Comparison of ENCODE assay signal across 9 cellular contexts in the genomic region with DNA sequence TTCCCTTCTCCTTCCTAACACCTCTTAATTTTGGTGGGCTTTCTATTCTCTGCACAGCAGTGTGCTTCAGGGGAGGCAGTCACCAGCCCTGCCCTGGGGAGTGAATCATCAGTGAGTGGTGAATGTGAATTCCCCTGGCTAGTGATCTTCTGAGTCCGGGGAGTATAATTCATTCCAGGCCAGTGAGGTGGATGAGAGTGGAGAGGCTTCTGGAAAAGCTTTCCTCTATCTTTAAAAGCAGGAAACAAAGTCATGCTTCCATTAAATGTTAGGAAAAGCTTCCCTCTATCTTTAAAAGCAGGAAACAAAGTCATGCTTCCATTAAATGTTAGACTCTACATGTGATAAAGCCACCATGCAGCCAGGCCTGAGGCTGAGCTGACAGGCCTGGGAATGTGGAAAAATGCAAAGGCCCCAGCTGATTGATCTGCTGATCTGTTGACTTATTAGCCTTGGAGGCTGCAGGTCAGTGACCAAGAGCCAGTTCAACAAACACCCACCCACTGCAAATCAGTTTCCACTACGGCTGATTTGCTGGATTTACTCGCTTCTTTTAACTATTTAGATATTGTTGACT. TPM values are rescaled to one million over a fixed set of nuclear protein-coding genes. Genes with fewer than 3 reads are reported as not detected.
DNase-seq lines count a peak whose midpoint lies in the region; ATAC-seq, FAIRE-seq and TF ChIP-seq lines count a peak whose summit lies in the region.
"Had no signal": no experiment of that assay in that cellular context is flagged by ENCODE, and none has a peak within 500 bp of the region (broad histone marks: within the 10 kb centered on the region; RNA-seq: fewer than 3 reads in every experiment).

No MANE protein-coding gene starts in this region.

- CTCF ChIA-PET in K562 (lab: Yijun Ruan, JAX; ENCODE audit: low intra/inter-chr PET ratio): no interaction called here

- DNase-seq in AG08395 (ENCODE audit: low spot score): peak; percentile 85
- DNase-seq in K562 (ENCODE audit: extremely low read depth in 1 of 4, low spot score in 3 of 4): no peak
- DNase-seq in DMS79 treated with DMSO at 0.1 percent for 48 hours (lab: John Stamatoyannopoulos, UW): no peak
- no peak for DNase-seq in NCI-H2196 treated with DMSO at 0.1 percent for 48 hours (lab: John Stamatoyannopoulos, UW; ENCODE audit: unreplicated experiment)
- DNase-seq in esophagus squamous epithelium (lab: John Stamatoyannopoulos, UW): no peak
- DNase-seq in activated naive CD4-positive, alpha-beta T cell (lab: John Stamatoyannopoulos, UW): no peak

- TF ChIP-seq POLR2A in K562 (conservative IDR thresholded peaks at IDR 0.05) (no peak), esophagus squamous epithelium (IDR thresholded peaks at IDR 0.05) (no peak)

- H2AFZ ChIP-seq in K562 (ENCODE audit: low read depth, low read length): peak overlapping the region; percentile 20

- intact Hi-C loops in K562 (cut with micrococcal nuclease): no loop called here
- intact Hi-C loops in esophagus squamous epithelium (cut with DNase I): no loop called here

- H3K79me2 ChIP-seq in K562 (ENCODE audit: control insufficient read depth, insufficient read depth, low read length): no peaks in the 10 kb centered on the region

- H3K4me1 ChIP-seq in HUES6 (ENCODE audit: control insufficient read depth, insufficient read depth, low read length): peaks cover 47% of the 10 kb centered on the region
- H3K4me1 ChIP-seq in K562 (replicated peaks in 1 of 2; ENCODE audit: control insufficient read depth in 2 of 2, insufficient read depth in 2 of 2, low read length in 2 of 2): peaks cover 22 to 38% of the 10 kb centered on the region in 2 experiments
- H3K4me1 ChIP-seq in mesodermal cell (ENCODE audit: control insufficient read depth, insufficient read depth, low read length, poor library complexity, severe bottlenecking): peaks cover 41% of the 10 kb centered on the region
- H3K4me1 ChIP-seq in esophagus squamous epithelium: peaks cover 14 to 38% (median 27%) of the 10 kb centered on the region in 3 donors

- H3K36me3 ChIP-seq in HUES6 (ENCODE audit: control insufficient read depth, insufficient read depth, low read length) (no peaks in the 10 kb centered on the region), K562 (ENCODE audit: control insufficient read depth, insufficient read depth, low read length) (no peaks in the 10 kb centered on the region), mesodermal cell (ENCODE audit: control insufficient read depth, insufficient read depth, low read length) (no peaks in the 10 kb centered on the region), esophagus squamous epithelium (no peaks in the 10 kb centered on the region)

- TF ChIP-seq CTCF in K562 (IDR thresholded peaks at IDR 0.05 in 2 of 3, conservative IDR thresholded peaks at IDR 0.05 in 1 of 3; ENCODE audit: insufficient read depth in 2 of 3, low read depth in 1 of 3, low read length in 3 of 3): no peak
- TF ChIP-seq CTCF in esophagus squamous epithelium (IDR thresholded peaks at IDR 0.05): no peak

- FAIRE-seq in K562 (lab: Jason Lieb, UNC): no peak

- ATAC-seq in K562: no peak

- H3K9me3 ChIP-seq in HUES6 (ENCODE audit: control insufficient read depth, insufficient read depth, low read depth, low read length) (no peaks in the 10 kb centered on the region), K562 (replicated peaks; ENCODE audit: control insufficient read depth, insufficient read depth, low read depth, low read length) (no peaks in the 10 kb centered on the region), mesodermal cell (ENCODE audit: control insufficient read depth, low read length) (no peaks in the 10 kb centered on the region), esophagus squamous epithelium (no peaks in the 10 kb centered on the region)

- H3K9me1 ChIP-seq in K562 (ENCODE audit: control insufficient read depth, insufficient read depth, low read length): no peaks in the 10 kb centered on the region

- 69% methylated on average over 3 of the region's 3 CpGs for WGBS in K562 (ENCODE audit: insufficient coverage, low coverage, missing lambda C conversion rate)
- WGBS in mesodermal cell (ENCODE audit: insufficient coverage in 2 of 2), 2 experiments: 40% methylated on average over 1 of the region's 3 CpGs; no CpG with 5 or more reads in 1 of the 2 experiments
- 60 to 71% methylated on average over 3 of the region's 3 CpGs for whole genome bisulfite sequencing in esophagus squamous epithelium, 2 donors

- H3K4me3 ChIP-seq in HUES6 (ENCODE audit: low read depth, low read length): peak overlapping the region; percentile 5; the same call in 1 of the 2 replicates
- H3K4me3 ChIP-seq in K562: no peak overlapping the region
- no peak overlapping the region for H3K4me3 ChIP-seq in mesodermal cell (ENCODE audit: extremely low read depth, insufficient read depth, low read length, poor library complexity, severe bottlenecking)
- H3K4me3 ChIP-seq in esophagus squamous epithelium: no peak overlapping the region

- BruUV-seq in K562 (replicated peaks; lab: Mats Ljungman, UMichigan): no TSS peak

- H4K20me1 ChIP-seq in K562 (replicated peaks; ENCODE audit: control insufficient read depth, insufficient read depth, low read length): no peaks in the 10 kb centered on the region

- H3K27me3 ChIP-seq in HUES6 (ENCODE audit: control insufficient read depth, insufficient read depth, low read length) (no peaks in the 10 kb centered on the region), K562 (ENCODE audit: control insufficient read depth in 2 of 2, insufficient read depth in 2 of 2, low read length in 2 of 2) (no peaks in the 10 kb centered on the region), esophagus squamous epithelium (peaks cover 0 to 4% (median 0%) of the 10 kb centered on the region in 4 donors)

- POLR2A ChIA-PET in K562 (lab: Yijun Ruan, JAX): interaction anchor here (1.8 kb wide), 1 partner anchor 26 kb away, joined by 4 read pairs; no protein-coding TSS in a partner anchor

- H3K27ac ChIP-seq in HUES6 (ENCODE audit: low read depth, low read length): peak overlapping the region; percentile 56
- H3K27ac ChIP-seq in K562 (ENCODE audit: extremely low read depth, low read depth, low read length): no peak overlapping the region
- H3K27ac ChIP-seq in mesodermal cell (ENCODE audit: low read depth, low read length, severe bottlenecking): peak overlapping the region; percentile 99
- no peak overlapping the region for H3K27ac ChIP-seq in esophagus squamous epithelium
- H3K27ac ChIP-seq: KMS-11 had no signal

- in situ Hi-C loops in K562 (cut with MboI): no loop called here

- TF ChIP-seq EP300 in K562 (IDR thresholded peaks at IDR 0.05; ENCODE audit: low read length): no peak

- no peak overlapping the region for H3K4me2 ChIP-seq in K562 (ENCODE audit: insufficient read depth, low read length)
- H3K4me2 ChIP-seq: KMS-11 had no signal

- TF ChIP-seq RAD21 in K562 (CRISPR knock-in tag; conservative IDR thresholded peaks at IDR 0.05 in 1 of 2, IDR thresholded peaks at IDR 0.05 in 1 of 2): no peak

- H3K9ac ChIP-seq in HUES6 (ENCODE audit: low read length) (peak overlapping the region; percentile 30), K562 (ENCODE audit: insufficient read depth in 1 of 2, low read depth in 2 of 2, low read length in 2 of 2) (no peak overlapping the region)
- H3K9ac ChIP-seq: KMS-11 had no signal

TF ChIP-seq in K562, 482 proteins besides CTCF, POLR2A, EP300 and RAD21 (continues in another document):
- TF ChIP-seq FOXM1 (IDR thresholded peaks at IDR 0.05; ENCODE audit: low read depth): no peak
- no peak for TF ChIP-seq FOXM1 (CRISPR knock-in tag; IDR thresholded peaks at IDR 0.05; ENCODE audit: low read depth)
- TF ChIP-seq, protein P1, sequence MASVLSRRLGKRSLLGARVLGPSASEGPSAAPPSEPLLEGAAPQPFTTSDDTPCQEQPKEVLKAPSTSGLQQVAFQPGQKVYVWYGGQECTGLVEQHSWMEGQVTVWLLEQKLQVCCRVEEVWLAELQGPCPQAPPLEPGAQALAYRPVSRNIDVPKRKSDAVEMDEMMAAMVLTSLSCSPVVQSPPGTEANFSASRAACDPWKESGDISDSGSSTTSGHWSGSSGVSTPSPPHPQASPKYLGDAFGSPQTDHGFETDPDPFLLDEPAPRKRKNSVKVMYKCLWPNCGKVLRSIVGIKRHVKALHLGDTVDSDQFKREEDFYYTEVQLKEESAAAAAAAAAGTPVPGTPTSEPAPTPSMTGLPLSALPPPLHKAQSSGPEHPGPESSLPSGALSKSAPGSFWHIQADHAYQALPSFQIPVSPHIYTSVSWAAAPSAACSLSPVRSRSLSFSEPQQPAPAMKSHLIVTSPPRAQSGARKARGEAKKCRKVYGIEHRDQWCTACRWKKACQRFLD (CRISPR knock-in tag; IDR thresholded peaks at IDR 0.05): no peak
- 0 out of 2 replicates have a peak, but pooled peaks have one; percentile 34 for TF ChIP-seq JUND (IDR thresholded peaks at IDR 0.05; ENCODE audit: borderline replicate concordance, low read depth, low read length)
- TF ChIP-seq JUND (tag; IDR thresholded peaks at IDR 0.05; ENCODE audit: borderline replicate concordance, low read depth, low read length): 0 out of 3 replicates have a peak, but pooled peaks have one; percentile 15

RNA-seq across cellular contexts. Expression of a gene that starts 25.4 kb away (rescaled TPM):
- total RNA-seq in K562 (2011; cell fraction: chromatin; rRNA removed; ENCODE audit: low replicate concordance): 67.4 and 220 TPM in 2 replicates
- total RNA-seq in K562 (2011; cell fraction: nucleolus; rRNA removed): 103 and 140 TPM in 2 replicates
- 195 and 215 TPM in 2 replicates for total RNA-seq in K562 (2011; cell fraction: nucleoplasm; rRNA removed)
- total RNA-seq in K562 (2014; rRNA removed) (173 and 176 TPM in 2 replicates), K562 (2014; rRNA removed; fragmentation: Illumina TruSeq; extraction: Trizol) (172 and 199 TPM in 2 replicates), K562 (2015; rRNA removed; fragmentation: Illumina TruSeq; extraction: Trizol) (175 and 190 TPM in 2 replicates), K562 (2021) (155 and 160 TPM in 2 replicates), esophagus squamous epithelium (100 to 1,000 TPM in 3 of 4 donors, 10 to 100 TPM in 1; 70.5 to 323 (median 161) TPM)
- polyA plus RNA-seq in K562 (2011; rRNA removed) (135 and 194 TPM in 2 replicates), K562 (2014; fragmentation: Illumina TruSeq; extraction: Trizol) (144 and 149 TPM in 2 replicates), K562 (2014; fragmentation: Nextera tagmentation; extraction: Ambion mirVana) (10 to 100 TPM; 40.2 to 61.9 TPM), K562 (2014; rRNA removed) (133 and 150 TPM in 2 replicates)
- polyA plus RNA-seq in K562 (2011; cell fraction: cytosol; rRNA removed): 28.8 and 90.8 TPM in 2 replicates
- 26.1 and 44.3 TPM in 2 replicates for polyA plus RNA-seq in K562 (2011; cell fraction: nucleus; rRNA removed)
- 135 and 173 TPM in 2 replicates for polyA plus RNA-seq in K562 (2012)
- polyA minus RNA-seq in K562 (2011; rRNA and poly(A)+ RNA removed): 277 and 287 TPM in 2 replicates
- polyA minus RNA-seq in K562 (2011; cell fraction: cytosol; rRNA and poly(A)+ RNA removed): 83.6 and 105 TPM in 2 replicates
- polyA minus RNA-seq in K562 (2011; cell fraction: nucleus; rRNA and poly(A)+ RNA removed): 35.9 and 78.5 TPM in 2 replicates
- polyA plus RNA-seq in mesodermal cell (2013, experiment 1 of 2): 2,053 TPM
- polyA plus RNA-seq in mesodermal cell (2013, experiment 2 of 2): 2,142 TPM

Comparison
In these comparisons a context has a peak if more than half of its experiments do, and no peak if none do; other contexts are left out.
1. H3K27ac ChIP-seq: peak in HUES6 (single experiment) and mesodermal cell (single experiment); none in K562 (single experiment) and esophagus squamous epithelium (0 of 4).